Comparison of ENCODE assay signal across 1 cellular context in genomic region chr19:32673573-32673972, GRCh38.
TF ChIP-seq lines count a peak whose summit lies in the region.

No MANE protein-coding gene starts in this region.

TF ChIP-seq in endothelial cell of umbilical vein, 7 proteins besides CTCF, POLR2A, EP300 and RAD21 (continued from another document):
- TF ChIP-seq MYC (IDR thresholded peaks at IDR 0.05; ENCODE audit: low read depth, low read length): no peak
- TF ChIP-seq, protein P1, sequence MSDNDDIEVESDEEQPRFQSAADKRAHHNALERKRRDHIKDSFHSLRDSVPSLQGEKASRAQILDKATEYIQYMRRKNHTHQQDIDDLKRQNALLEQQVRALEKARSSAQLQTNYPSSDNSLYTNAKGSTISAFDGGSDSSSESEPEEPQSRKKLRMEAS (IDR thresholded peaks at IDR 0.05; ENCODE audit: insufficient read depth, insufficient read length): no peak
- no peak for TF ChIP-seq JUN (IDR thresholded peaks at IDR 0.05; ENCODE audit: borderline replicate concordance, insufficient read depth, insufficient read length, low read depth)
